ENCODE assay signal across 33 cellular contexts in genomic region chr18:36214811-36215210, GRCh38.
"Had no signal": no experiment of that assay in that cellular context is flagged by ENCODE, and none has a peak within 500 bp of the region (broad histone marks: within the 10 kb centered on the region; RNA-seq: fewer than 3 reads in every experiment).

No MANE protein-coding gene starts in this region.

- H3K4me1 Mint-ChIP-seq: activated B cell treated with CpG ODN at 0.5 μM for 24 hours; activated CD4-positive, alpha-beta memory T cell treated with anti-CD3 and anti-CD28 coated beads, Interleukin-2, amount 10 ng/mL, durations not matched to agents 7 days and 5 days; activated CD4-positive, alpha-beta T cell treated with anti-CD3 and anti-CD28 coated beads for 36 hours; activated CD8-positive, alpha-beta memory T cell treated with anti-CD3 and anti-CD28 coated beads, Interleukin-2, amount 10 ng/mL, durations not matched to agents 7 days and 5 days; activated naive CD4-positive, alpha-beta T cell treated with anti-CD3 and anti-CD28 coated beads, Interleukin-2, amount 10 ng/mL, durations not matched to agents 7 days and 5 days; activated naive CD4-positive, alpha-beta T cell treated with anti-CD3 and anti-CD28 coated beads, Interleukin-2, amount 50 U/mL, for 24 hours; activated naive CD8-positive, alpha-beta T cell treated with anti-CD3 and anti-CD28 coated beads, Interleukin-2, amount 10 ng/mL, durations not matched to agents 7 days and 5 days; activated naive CD8-positive, alpha-beta T cell treated with anti-CD3 and anti-CD28 coated beads, Interleukin-2, amount 50 U/mL, for 24 hours; central memory CD8-positive, alpha-beta T cell had no signal

- H3K36me3 Mint-ChIP-seq: activated CD8-positive, alpha-beta memory T cell treated with anti-CD3 and anti-CD28 coated beads, Interleukin-2, amount 10 ng/mL, durations not matched to agents 7 days and 5 days; activated naive CD4-positive, alpha-beta T cell treated with anti-CD3 and anti-CD28 coated beads, Interleukin-2, amount 10 ng/mL, durations not matched to agents 7 days and 5 days; activated naive CD4-positive, alpha-beta T cell treated with anti-CD3 and anti-CD28 coated beads, Interleukin-2, amount 50 U/mL, for 24 hours; activated naive CD8-positive, alpha-beta T cell; activated naive CD8-positive, alpha-beta T cell treated with anti-CD3 and anti-CD28 coated beads, Interleukin-2, amount 10 ng/mL, durations not matched to agents 7 days and 5 days; brain had no signal

- H3K9me3 Mint-ChIP-seq: activated B cell treated with CpG ODN at 0.5 μM for 24 hours; activated CD4-positive, alpha-beta memory T cell treated with anti-CD3 and anti-CD28 coated beads, Interleukin-2, amount 10 ng/mL, durations not matched to agents 7 days and 5 days; activated naive CD4-positive, alpha-beta T cell treated with anti-CD3 and anti-CD28 coated beads, Interleukin-2, amount 10 ng/mL, durations not matched to agents 7 days and 5 days; activated naive CD4-positive, alpha-beta T cell treated with anti-CD3 and anti-CD28 coated beads, Interleukin-2, amount 50 U/mL, for 24 hours; activated naive CD8-positive, alpha-beta T cell treated with anti-CD3 and anti-CD28 coated beads, Interleukin-2, amount 10 ng/mL, durations not matched to agents 7 days and 5 days; activated naive CD8-positive, alpha-beta T cell treated with anti-CD3 and anti-CD28 coated beads, Interleukin-2, amount 50 U/mL, for 24 hours; activated T-cell treated with anti-CD3 and anti-CD28 coated beads, Interleukin-2, amount 50 U/mL, for 24 hours; activated T-helper 2 cell treated with anti-CD3 and anti-CD28 coated beads, Interferon-gamma antibody, Interleukin-2, Interleukin-4, amounts not matched to agents 10 μg/mL and 5 μg/mL and 100 μg/mL, durations not matched to agents 14 hours and 24 hours and 36 hours; brain; central memory CD8-positive, alpha-beta T cell; T-helper 1 cell treated with Interleukin-12 subunit alpha and Interleukin-12 subunit beta and Interleukin-4 antibody, amounts not matched to agents 30 μg/mL and 1 μg/mL, for 36 hours; T-helper 2 cell treated with Interferon-gamma antibody and Interleukin-4, amounts not matched to agents 5 μg/mL and 100 μg/mL, for 36 hours had no signal

- H3K27me3 Mint-ChIP-seq: activated CD4-positive, alpha-beta memory T cell treated with anti-CD3 and anti-CD28 coated beads, Interleukin-2, amount 10 ng/mL, durations not matched to agents 7 days and 5 days; activated CD4-positive, alpha-beta T cell treated with anti-CD3 and anti-CD28 coated beads for 36 hours; activated CD8-positive, alpha-beta memory T cell treated with anti-CD3 and anti-CD28 coated beads, Interleukin-2, amount 10 ng/mL, durations not matched to agents 7 days and 5 days; brain had no signal

- ATAC-seq: activated CD4-positive, alpha-beta T cell treated with anti-CD3 and anti-CD28 coated beads for 36 hours; activated CD8-positive, alpha-beta memory T cell treated with anti-CD3 and anti-CD28 coated beads, Interleukin-2, amount 10 ng/mL, durations not matched to agents 7 days and 5 days; activated CD8-positive, alpha-beta T cell treated with anti-CD3 and anti-CD28 coated beads, Interleukin-2, amount 10 ng/mL, durations not matched to agents 7 days and 5 days; activated naive CD8-positive, alpha-beta T cell treated with anti-CD3 and anti-CD28 coated beads, Interleukin-2, amount 50 U/mL, for 24 hours had no signal

- DNase-seq: activated B cell treated with CpG ODN at 0.5 μM for 24 hours; activated CD4-positive, alpha-beta memory T cell treated with anti-CD3 and anti-CD28 coated beads, Interleukin-2, amount 10 ng/mL, durations not matched to agents 7 days and 5 days; activated CD4-positive, alpha-beta T cell treated with anti-CD3 and anti-CD28 coated beads for 1 hour; activated CD4-positive, alpha-beta T cell treated with anti-CD3 and anti-CD28 coated beads for 36 hours; activated CD4-positive, alpha-beta T cell treated with anti-CD3 and anti-CD28 coated beads for 48 hours; activated CD4-positive, alpha-beta T cell treated with anti-CD3 and anti-CD28 coated beads, Interleukin-2, amount 50 U/mL, for 1 hour; activated CD4-positive, alpha-beta T cell treated with anti-CD3 and anti-CD28 coated beads, Interleukin-2, amount 50 U/mL, for 4 hours; activated CD8-positive, alpha-beta memory T cell treated with anti-CD3 and anti-CD28 coated beads for 24 hours; activated CD8-positive, alpha-beta memory T cell treated with anti-CD3 and anti-CD28 coated beads, Interleukin-2, amount 10 ng/mL, durations not matched to agents 7 days and 5 days; activated CD8-positive, alpha-beta memory T cell treated with anti-CD3 and anti-CD28 coated beads, Interleukin-2, amount 50 U/mL, for 48 hours; activated CD8-positive, alpha-beta T cell treated with anti-CD3 and anti-CD28 coated beads, Interleukin-2, amount 10 ng/mL, durations not matched to agents 7 days and 5 days; activated effector memory CD4-positive, alpha-beta T cell treated with Interleukin-2 at 50 U/mL for 16 hours; activated gamma-delta T cell; activated naive CD4-positive, alpha-beta T cell treated with anti-CD3 and anti-CD28 coated beads, Interleukin-2, amount 10 ng/mL, durations not matched to agents 7 days and 5 days; activated naive CD4-positive, alpha-beta T cell treated with Interleukin-2 at 50 U/mL for 16 hours; activated naive CD8-positive, alpha-beta T cell treated with anti-CD3 and anti-CD28 coated beads, Interleukin-2, amount 10 ng/mL, durations not matched to agents 7 days and 5 days; activated naive CD8-positive, alpha-beta T cell treated with anti-CD3 and anti-CD28 coated beads, Interleukin-2, amount 50 U/mL, for 24 hours; activated T-cell treated with anti-CD3 and anti-CD28 coated beads, Interleukin-2, amount 50 U/mL, for 24 hours; activated T-cell treated with anti-CD3 and anti-CD28 coated beads, Interleukin-2, amount 50 U/mL, for 48 hours; amygdala; anterior cingulate cortex; caudate nucleus; cerebellar nuclear complex; SW 1271; T-helper 1 cell; T-helper 9 cell had no signal

- H3K27ac Mint-ChIP-seq: activated B cell treated with CpG ODN at 0.5 μM for 24 hours; activated CD4-positive, alpha-beta memory T cell treated with anti-CD3 and anti-CD28 coated beads, Interleukin-2, amount 10 ng/mL, durations not matched to agents 7 days and 5 days; activated CD4-positive, alpha-beta T cell treated with anti-CD3 and anti-CD28 coated beads for 36 hours; activated CD8-positive, alpha-beta memory T cell treated with anti-CD3 and anti-CD28 coated beads, Interleukin-2, amount 10 ng/mL, durations not matched to agents 7 days and 5 days; activated CD8-positive, alpha-beta T cell treated with anti-CD3 and anti-CD28 coated beads, Interleukin-2, amount 10 ng/mL, durations not matched to agents 7 days and 5 days; activated naive CD4-positive, alpha-beta T cell treated with anti-CD3 and anti-CD28 coated beads, Interleukin-2, amount 10 ng/mL, durations not matched to agents 7 days and 5 days; activated naive CD4-positive, alpha-beta T cell treated with anti-CD3 and anti-CD28 coated beads, Interleukin-2, amount 50 U/mL, for 24 hours; activated naive CD8-positive, alpha-beta T cell; activated naive CD8-positive, alpha-beta T cell treated with anti-CD3 and anti-CD28 coated beads, Interleukin-2, amount 10 ng/mL, durations not matched to agents 7 days and 5 days; activated naive CD8-positive, alpha-beta T cell treated with anti-CD3 and anti-CD28 coated beads, Interleukin-2, amount 50 U/mL, for 24 hours; activated T-cell treated with anti-CD3 and anti-CD28 coated beads, Interleukin-2, amount 50 U/mL, for 24 hours; activated T-helper 2 cell treated with anti-CD3 and anti-CD28 coated beads, Interferon-gamma antibody, Interleukin-2, Interleukin-4, amounts not matched to agents 10 μg/mL and 5 μg/mL and 100 μg/mL, durations not matched to agents 14 hours and 24 hours and 36 hours; brain; T-helper 1 cell treated with Interleukin-12 subunit alpha and Interleukin-12 subunit beta and Interleukin-4 antibody, amounts not matched to agents 30 μg/mL and 1 μg/mL, for 36 hours; T-helper 2 cell treated with Interferon-gamma antibody and Interleukin-4, amounts not matched to agents 5 μg/mL and 100 μg/mL, for 36 hours had no signal

- H3K4me3 Mint-ChIP-seq: activated B cell treated with CpG ODN at 0.5 μM for 24 hours; activated CD4-positive, alpha-beta memory T cell treated with anti-CD3 and anti-CD28 coated beads, Interleukin-2, amount 10 ng/mL, durations not matched to agents 7 days and 5 days; activated CD4-positive, alpha-beta T cell treated with anti-CD3 and anti-CD28 coated beads for 36 hours; activated CD8-positive, alpha-beta memory T cell treated with anti-CD3 and anti-CD28 coated beads, Interleukin-2, amount 10 ng/mL, durations not matched to agents 7 days and 5 days; activated CD8-positive, alpha-beta T cell treated with anti-CD3 and anti-CD28 coated beads, Interleukin-2, amount 10 ng/mL, durations not matched to agents 7 days and 5 days; activated naive CD4-positive, alpha-beta T cell treated with anti-CD3 and anti-CD28 coated beads, Interleukin-2, amount 10 ng/mL, durations not matched to agents 7 days and 5 days; activated naive CD4-positive, alpha-beta T cell treated with anti-CD3 and anti-CD28 coated beads, Interleukin-2, amount 50 U/mL, for 24 hours; activated naive CD8-positive, alpha-beta T cell; activated naive CD8-positive, alpha-beta T cell treated with anti-CD3 and anti-CD28 coated beads, Interleukin-2, amount 10 ng/mL, durations not matched to agents 7 days and 5 days; activated naive CD8-positive, alpha-beta T cell treated with anti-CD3 and anti-CD28 coated beads, Interleukin-2, amount 50 U/mL, for 24 hours; activated T-cell treated with anti-CD3 and anti-CD28 coated beads, Interleukin-2, amount 50 U/mL, for 24 hours; brain; central memory CD8-positive, alpha-beta T cell; T-helper 1 cell treated with Interleukin-12 subunit alpha and Interleukin-12 subunit beta and Interleukin-4 antibody, amounts not matched to agents 30 μg/mL and 1 μg/mL, for 36 hours; T-helper 2 cell treated with Interferon-gamma antibody and Interleukin-4, amounts not matched to agents 5 μg/mL and 100 μg/mL, for 36 hours had no signal
